Comparison of ENCODE assay signal across 1 cellular context in the genomic region with DNA sequence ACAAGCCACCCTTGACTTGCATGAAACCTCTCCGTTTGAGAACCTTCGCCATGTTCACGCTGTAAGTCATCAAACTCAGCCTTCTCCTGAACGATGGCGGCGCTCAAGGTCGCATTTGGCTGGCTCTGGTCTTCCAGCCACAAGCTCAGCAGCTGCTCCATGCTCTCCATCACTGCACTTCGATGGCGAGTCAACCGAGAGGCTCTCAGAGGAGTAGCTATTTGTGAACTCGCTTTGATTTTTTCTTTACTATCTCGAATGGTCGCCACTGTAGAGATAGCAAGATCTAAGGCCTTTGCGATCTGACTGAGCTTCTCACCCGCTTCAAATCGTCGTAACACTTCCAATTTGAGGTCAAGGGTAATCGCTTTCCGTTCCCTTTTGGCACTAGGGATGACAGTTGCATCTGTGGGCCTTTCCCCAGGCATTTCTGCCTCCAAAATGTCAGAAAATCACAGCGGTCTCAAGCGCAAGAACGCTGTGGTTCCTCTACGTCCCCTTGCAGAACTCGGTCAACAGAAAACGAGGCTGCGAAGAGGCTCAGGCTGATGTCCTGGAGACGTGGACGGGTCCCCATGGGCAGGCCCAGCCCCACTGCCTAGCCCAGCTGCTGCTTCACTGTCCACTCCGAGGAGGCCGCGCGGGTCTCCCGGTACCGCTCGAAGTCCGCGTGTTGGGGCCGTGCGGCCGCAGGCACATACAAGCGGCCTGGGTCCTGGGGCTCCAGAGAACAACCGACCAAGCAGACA.
TF ChIP-seq lines count a peak whose summit lies in the region.

No MANE protein-coding gene starts in this region.

TF ChIP-seq in endothelial cell of umbilical vein, 7 proteins besides CTCF, POLR2A, EP300 and RAD21:
- TF ChIP-seq, protein P1, sequence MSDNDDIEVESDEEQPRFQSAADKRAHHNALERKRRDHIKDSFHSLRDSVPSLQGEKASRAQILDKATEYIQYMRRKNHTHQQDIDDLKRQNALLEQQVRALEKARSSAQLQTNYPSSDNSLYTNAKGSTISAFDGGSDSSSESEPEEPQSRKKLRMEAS (IDR thresholded peaks at IDR 0.05; ENCODE audit: insufficient read depth, insufficient read length), result no peak
- TF ChIP-seq JUN (IDR thresholded peaks at IDR 0.05; ENCODE audit: borderline replicate concordance, insufficient read depth, insufficient read length, low read depth), result no peak
- no peak for TF ChIP-seq GATA2 (IDR thresholded peaks at IDR 0.05; ENCODE audit: insufficient read depth, insufficient read length, low read depth, low read length)
- TF ChIP-seq MYC (IDR thresholded peaks at IDR 0.05; ENCODE audit: low read depth, low read length), result no peak
- TF ChIP-seq FOS (IDR thresholded peaks at IDR 0.05; ENCODE audit: borderline replicate concordance, insufficient read depth, low read length), result no peak
- TF ChIP-seq POLR2AphosphoS5 (IDR thresholded peaks at IDR 0.05; ENCODE audit: insufficient read depth, low read depth, low read length), result no peak
- no peak for TF ChIP-seq EZH2 (IDR thresholded peaks at IDR 0.05; ENCODE audit: borderline replicate concordance, low read depth, low read length, severe bottlenecking)
TF ChIP-seq in endothelial cell of umbilical vein: peak in this region for 0.
